In the genomic region with DNA sequence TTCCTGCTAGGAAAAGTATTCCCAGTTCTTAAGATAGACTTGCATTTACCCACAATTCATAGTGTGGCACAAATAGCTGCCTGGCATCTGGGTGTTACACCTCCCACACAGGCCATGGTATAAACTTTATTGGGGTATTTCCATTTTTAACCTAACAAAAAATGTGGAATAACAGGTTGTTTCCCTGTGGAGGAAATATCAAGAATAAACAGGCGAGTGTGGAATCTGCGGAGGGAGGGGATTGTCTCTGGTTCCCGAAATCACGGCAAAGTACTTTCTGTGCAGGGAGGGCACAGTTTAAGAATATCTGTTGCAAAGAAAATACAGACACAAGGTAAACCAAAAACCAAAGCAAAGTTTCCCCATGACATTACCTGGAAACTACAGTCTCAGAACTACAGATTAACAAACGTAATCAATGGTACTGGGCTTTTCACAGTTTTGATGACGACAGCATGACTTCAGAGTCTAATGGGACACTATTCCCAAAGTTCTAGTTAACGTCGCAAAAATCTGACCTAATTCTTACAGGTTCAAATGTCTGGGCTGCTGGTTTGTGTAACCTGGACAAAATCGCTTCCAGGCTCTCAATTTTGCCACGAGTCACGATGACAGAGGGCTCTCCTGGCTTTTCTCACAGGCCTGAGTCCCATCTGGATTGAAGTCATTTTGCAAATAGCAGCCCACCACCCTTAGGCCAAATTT, we compare ENCODE assay signal across 8 cellular contexts. TPM values are rescaled to one million over a fixed set of nuclear protein-coding genes. Genes with fewer than 3 reads are reported as not detected.
A peak's percentile ranks its signal among the peaks of the same experiment; 100 is the strongest.
DNase-seq lines count a peak whose midpoint lies in the region; ATAC-seq and TF ChIP-seq lines count a peak whose summit lies in the region.

No MANE protein-coding gene starts in this region.

- H3K4me3 ChIP-seq in astrocyte of the spinal cord (ENCODE audit: low read depth, low read length) (peak overlapping the region; percentile 82), lower lobe of right lung (peak overlapping the region; percentile 97), upper lobe of left lung (peak overlapping the region; percentile 75 to 96 (median 84))

- CTCF ChIA-PET in activated naive CD4-positive, alpha-beta T cell treated with anti-CD3 and anti-CD28 coated beads for 36 hours (lab: Charles Lee) = interaction anchor here (0.8 to 1.1 kb wide), 2 partner anchors 60 to 68 kb away, joined by 3 to 6 read pairs; no protein-coding TSS in a partner anchor

- H3K27me3 ChIP-seq in lower lobe of right lung (ENCODE audit: low read depth) (no peaks in the 10 kb centered on the region), upper lobe of left lung (no peaks in the 10 kb centered on the region)

- H3K27ac ChIP-seq in lower lobe of right lung (peak overlapping the region; percentile 98), upper lobe of left lung (peak overlapping the region; percentile 91 to 97 (median 95))

- no peaks in the 10 kb centered on the region for H3K9me3 Mint-ChIP-seq in activated naive CD4-positive, alpha-beta T cell treated with anti-CD3 and anti-CD28 coated beads for 36 hours

- no peaks in the 10 kb centered on the region for H3K27me3 Mint-ChIP-seq in activated naive CD4-positive, alpha-beta T cell treated with anti-CD3 and anti-CD28 coated beads for 36 hours (ENCODE audit: low read depth)

- H3K9me3 ChIP-seq in lower lobe of right lung (no peaks in the 10 kb centered on the region), upper lobe of left lung (no peaks in the 10 kb centered on the region)

- H3K4me1 Mint-ChIP-seq in activated naive CD4-positive, alpha-beta T cell treated with anti-CD3 and anti-CD28 coated beads for 36 hours (ENCODE audit: low read depth) = peaks cover 60% of the 10 kb centered on the region

- intact Hi-C loops in activated naive CD4-positive, alpha-beta T cell treated with anti-CD3 and anti-CD28 coated beads for 36 hours (cut with micrococcal nuclease) = loop anchor here (5.0 kb wide), 2 partner anchors 115 to 300 kb away; a partner anchor contains a TSS
- intact Hi-C loops in lower lobe of right lung (cut with DNase I) = no loop called here

- H3K27ac Mint-ChIP-seq in activated naive CD4-positive, alpha-beta T cell treated with anti-CD3 and anti-CD28 coated beads for 36 hours = peak overlapping the region; percentile 88

- in situ Hi-C loops in astrocyte of the spinal cord (cut with HindIII; ENCODE audit: low sequenced_read_pairs) = no loop called here

- H3K4me1 ChIP-seq in lower lobe of right lung (peaks cover 65% of the 10 kb centered on the region), upper lobe of left lung (peaks cover 50 to 64% (median 58%) of the 10 kb centered on the region in 4 donors)

- no peak for TF ChIP-seq EP300 in upper lobe of left lung (IDR thresholded peaks at IDR 0.05)

- TF ChIP-seq CTCF in astrocyte of the spinal cord (IDR thresholded peaks at IDR 0.05; ENCODE audit: low read depth, low read length) = no peak
- TF ChIP-seq CTCF in lower lobe of right lung (IDR thresholded peaks at IDR 0.05) = no peak
- TF ChIP-seq CTCF in upper lobe of left lung (IDR thresholded peaks at IDR 0.05) = no peak

- ATAC-seq in lower lobe of right lung (no peak), upper lobe of left lung (ENCODE audit: low FRiP score in 2 of 2) (no peak), HG03175 (IDR thresholded peaks at IDR 0.05; ENCODE audit: unreplicated experiment) (no peak)

- WGBS in upper lobe of left lung, 2 donors = 11 to 12% methylated on average over 11 of the region's 11 CpGs

- H3K36me3 Mint-ChIP-seq in activated naive CD4-positive, alpha-beta T cell treated with anti-CD3 and anti-CD28 coated beads for 36 hours (ENCODE audit: low read depth) = peaks cover 31% of the 10 kb centered on the region

- TF ChIP-seq POLR2A in upper lobe of left lung (IDR thresholded peaks at IDR 0.05) = no peak

- peak overlapping the region; percentile 92 for H3K4me3 Mint-ChIP-seq in activated naive CD4-positive, alpha-beta T cell treated with anti-CD3 and anti-CD28 coated beads for 36 hours

- DNase-seq in activated naive CD4-positive, alpha-beta T cell treated with anti-CD3 and anti-CD28 coated beads for 36 hours = peak; percentile 13
- no peak for DNase-seq in activated naive CD4-positive, alpha-beta T cell (lab: John Stamatoyannopoulos, UW)
- DNase-seq in astrocyte of the spinal cord (ENCODE audit: low read depth, low spot score) = no peak
- DNase-seq in lower lobe of right lung = no peak
- no peak for DNase-seq in upper lobe of left lung
- DNase-seq in stimulated activated CD4-positive, alpha-beta T cell treated with anti-CD3 and anti-CD28 coated beads, Interleukin-12 subunit alpha, Interleukin-12 subunit beta, amount 100 ng/mL, for 4 hours = no peak
- no peak for DNase-seq in HUDEP-2 (lab: John Stamatoyannopoulos, UW; ENCODE audit: unreplicated experiment in 76 of 76)

- no peaks in the 10 kb centered on the region for H3K36me3 ChIP-seq in lower lobe of right lung
- H3K36me3 ChIP-seq in upper lobe of left lung = no peaks in the 10 kb centered on the region

RNA-seq across cellular contexts. Expression of a gene that starts 1.4 kb away (rescaled TPM):
- total RNA-seq in activated naive CD4-positive, alpha-beta T cell treated with anti-CD3 and anti-CD28 coated beads for 36 hours = 10 to 100 TPM; 84.7 to 87.6 TPM
- total RNA-seq in lower lobe of right lung (147 TPM), upper lobe of left lung (100 to 1,000 TPM in 4 of 6 donors, 10 to 100 TPM in 2; 76.4 to 226 (median 166) TPM)

RNA-seq across cellular contexts. Expression of a gene that starts 58.6 kb away (rescaled TPM):
- 10 to 100 TPM; 12.9 to 16.1 TPM for total RNA-seq in activated naive CD4-positive, alpha-beta T cell treated with anti-CD3 and anti-CD28 coated beads for 36 hours
- 77.4 TPM for total RNA-seq in lower lobe of right lung
- 10 to 100 TPM; 21.0 to 75.8 (median 44.8) TPM for total RNA-seq in upper lobe of left lung

RNA-seq across cellular contexts. Expression of a gene that starts 58.8 kb away (rescaled TPM):
- total RNA-seq in activated naive CD4-positive, alpha-beta T cell treated with anti-CD3 and anti-CD28 coated beads for 36 hours = 10 to 100 TPM; 59.9 to 62.2 TPM
- 62.3 TPM for total RNA-seq in lower lobe of right lung
- 100 to 1,000 TPM in 3 of 6 donors, 10 to 100 TPM in 3; 69.0 to 169 (median 91.0) TPM for total RNA-seq in upper lobe of left lung
